2 cellular contexts compared by ENCODE assay signal in the genomic region with DNA sequence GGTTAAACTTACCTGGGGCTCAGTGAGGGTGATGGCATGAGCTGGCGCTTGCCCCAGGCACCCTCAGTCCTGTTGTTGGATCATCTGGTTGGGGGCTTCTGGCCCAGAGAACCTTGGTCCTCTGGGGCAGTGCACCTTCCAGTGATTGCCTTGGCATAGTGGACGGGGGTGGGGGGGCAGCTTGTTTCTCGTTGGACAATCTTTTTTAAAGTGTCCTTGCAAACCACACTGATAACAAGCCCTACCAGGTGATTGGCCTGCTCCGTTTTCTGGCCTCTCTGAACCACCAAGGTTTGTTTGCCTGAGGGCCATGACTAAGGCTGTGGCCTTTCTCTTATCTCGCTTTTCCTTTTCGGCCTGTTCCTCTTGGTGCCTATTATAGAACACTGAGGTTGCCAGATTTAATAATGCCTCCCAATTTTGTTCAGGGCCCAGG.
TF ChIP-seq lines count a peak whose summit lies in the region.
"Not testable (repeated sequence)": the region's sequence is repeated elsewhere in the genome, so short reads cannot be mapped to it uniquely, and the experiment has no call there.

No MANE protein-coding gene starts in this region.

TF ChIP-seq in K562, 482 proteins besides CTCF, POLR2A, EP300 and RAD21:
- TF ChIP-seq ESRRA (IDR thresholded peaks at IDR 0.05; ENCODE audit: borderline replicate concordance, low read depth) (peak; percentile 15; the same call in 1 of the 2 replicates), RCOR1 (IDR thresholded peaks at IDR 0.05; ENCODE audit: borderline replicate concordance in 1 of 2, low read depth in 2 of 2, low read length in 2 of 2) (peak in 1 of 2 experiments; percentile 81; a peak in 2 of 4 replicates), NCOR1 (IDR thresholded peaks at IDR 0.05) (peak; percentile 29; the same call in 1 of the 2 replicates), FOSL1 (tag; conservative IDR thresholded peaks at IDR 0.05) (peak; percentile 65), LCOR (CRISPR knock-in tag; IDR thresholded peaks at IDR 0.05) (0 out of 2 replicates have a peak, but pooled peaks have one; percentile 24), NFE2 (IDR thresholded peaks at IDR 0.05; ENCODE audit: low read depth) (peak; percentile 51; the same call in 1 of the 2 replicates), HDAC1 (IDR thresholded peaks at IDR 0.05) (peak in 1 of 2 experiments; percentile 56; a peak in 1 of 4 replicates), JUND (IDR thresholded peaks at IDR 0.05; ENCODE audit: borderline replicate concordance, low read depth, low read length) (peak; percentile 52; the same call in 1 of the 2 replicates), TAL1 (IDR thresholded peaks at IDR 0.05) (peak; percentile 14; the same call in 1 of the 2 replicates), CBFA2T3 (IDR thresholded peaks at IDR 0.05) (peak; percentile 64), PHF21A (IDR thresholded peaks at IDR 0.05; ENCODE audit: borderline replicate concordance, low read depth) (peak; percentile 96), GATA2 (CRISPR knock-in tag; IDR thresholded peaks at IDR 0.05) (0 out of 2 replicates have a peak, but pooled peaks have one; percentile 31), TCF3 (CRISPR knock-in tag; IDR thresholded peaks at IDR 0.05) (peak; percentile 31; the same call in 1 of the 2 replicates), SMARCE1 (IDR thresholded peaks at IDR 0.05) (0 out of 2 replicates have a peak, but pooled peaks have one; percentile 26), DPF2 (IDR thresholded peaks at IDR 0.05) (0 out of 2 replicates have a peak, but pooled peaks have one; percentile 50), SMARCA4 (IDR thresholded peaks at IDR 0.05) (0 out of 2 replicates have a peak, but pooled peaks have one; percentile 20), SOX6 (IDR thresholded peaks at IDR 0.05) (peak; percentile 27; the same call in 1 of the 2 replicates), CBFA2T2 (conservative IDR thresholded peaks at IDR 0.05) (peak; percentile 48), ZNF740 (CRISPR knock-in tag; IDR thresholded peaks at IDR 0.05) (peak; percentile 56), KDM1A (IDR thresholded peaks at IDR 0.05) (peak; percentile 88), ARID1B (IDR thresholded peaks at IDR 0.05) (peak; percentile 52), HDAC2 (IDR thresholded peaks at IDR 0.05) (peak; percentile 69; the same call in 1 of the 2 replicates)
- TF ChIP-seq JUND (tag; IDR thresholded peaks at IDR 0.05; ENCODE audit: borderline replicate concordance, low read depth, low read length); ZNF740 (tag; IDR thresholded peaks at IDR 0.05): not testable (repeated sequence)
- TF ChIP-seq, protein P1, sequence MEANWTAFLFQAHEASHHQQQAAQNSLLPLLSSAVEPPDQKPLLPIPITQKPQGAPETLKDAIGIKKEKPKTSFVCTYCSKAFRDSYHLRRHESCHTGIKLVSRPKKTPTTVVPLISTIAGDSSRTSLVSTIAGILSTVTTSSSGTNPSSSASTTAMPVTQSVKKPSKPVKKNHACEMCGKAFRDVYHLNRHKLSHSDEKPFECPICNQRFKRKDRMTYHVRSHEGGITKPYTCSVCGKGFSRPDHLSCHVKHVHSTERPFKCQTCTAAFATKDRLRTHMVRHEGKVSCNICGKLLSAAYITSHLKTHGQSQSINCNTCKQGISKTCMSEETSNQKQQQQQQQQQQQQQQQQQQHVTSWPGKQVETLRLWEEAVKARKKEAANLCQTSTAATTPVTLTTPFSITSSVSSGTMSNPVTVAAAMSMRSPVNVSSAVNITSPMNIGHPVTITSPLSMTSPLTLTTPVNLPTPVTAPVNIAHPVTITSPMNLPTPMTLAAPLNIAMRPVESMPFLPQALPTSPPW (CRISPR knock-in tag; IDR thresholded peaks at IDR 0.05), result peak; percentile 39

TF ChIP-seq in HepG2, 621 proteins besides CTCF, POLR2A, EP300 and RAD21:
- TF ChIP-seq PHF21A (CRISPR knock-in tag; IDR thresholded peaks at IDR 0.05) (peak; percentile 72; the same call in 1 of the 2 replicates), SALL2 (CRISPR knock-in tag; IDR thresholded peaks at IDR 0.05) (peak; percentile 38; the same call in 1 of the 2 replicates), ZMYM4 (CRISPR knock-in tag; IDR thresholded peaks at IDR 0.05) (peak; percentile 57; the same call in 1 of the 2 replicates), ZNF740 (CRISPR knock-in tag; IDR thresholded peaks at IDR 0.05) (peak; percentile 81; the same call in 1 of the 2 replicates), SOX6 (CRISPR knock-in tag; IDR thresholded peaks at IDR 0.05) (peak; percentile 42; the same call in 1 of the 2 replicates), ARID5B (CRISPR knock-in tag; IDR thresholded peaks at IDR 0.05) (0 out of 2 replicates have a peak, but pooled peaks have one; percentile 30), FOSL2 (CRISPR knock-in tag; IDR thresholded peaks at IDR 0.05) (peak; percentile 77), NFYB (CRISPR knock-in tag; IDR thresholded peaks at IDR 0.05) (peak; percentile 58; the same call in 1 of the 2 replicates), ZNF644 (CRISPR knock-in tag; IDR thresholded peaks at IDR 0.05; ENCODE audit: low read depth) (peak; percentile 65; the same call in 1 of the 2 replicates), SAP130 (CRISPR knock-in tag; IDR thresholded peaks at IDR 0.05; ENCODE audit: low read depth) (0 out of 2 replicates have a peak, but pooled peaks have one; percentile 12), PAXIP1 (CRISPR knock-in tag; conservative IDR thresholded peaks at IDR 0.05) (peak; percentile 38; the same call in 1 of the 2 replicates), SALL1 (CRISPR knock-in tag; IDR thresholded peaks at IDR 0.05) (0 out of 2 replicates have a peak, but pooled peaks have one; percentile 27), GATAD2A (CRISPR knock-in tag; IDR thresholded peaks at IDR 0.05) (peak; percentile 32; the same call in 1 of the 2 replicates), ELF3 (CRISPR knock-in tag; IDR thresholded peaks at IDR 0.05) (0 out of 2 replicates have a peak, but pooled peaks have one; percentile 17), ZFY (CRISPR knock-in tag; IDR thresholded peaks at IDR 0.05) (0 out of 2 replicates have a peak, but pooled peaks have one; percentile 37), GFI1 (CRISPR knock-in tag; IDR thresholded peaks at IDR 0.05; ENCODE audit: borderline replicate concordance) (0 out of 2 replicates have a peak, but pooled peaks have one; percentile 41), JUNB (CRISPR knock-in tag; IDR thresholded peaks at IDR 0.05; ENCODE audit: borderline replicate concordance) (peak; percentile 33; the same call in 1 of the 2 replicates), POGZ (CRISPR knock-in tag; IDR thresholded peaks at IDR 0.05) (peak; percentile 43; the same call in 1 of the 2 replicates), ZFX (CRISPR knock-in tag; IDR thresholded peaks at IDR 0.05; ENCODE audit: low read depth) (peak; percentile 39; the same call in 1 of the 2 replicates), ZNF687 (CRISPR knock-in tag; IDR thresholded peaks at IDR 0.05) (peak; percentile 19; the same call in 1 of the 2 replicates)
- not testable (repeated sequence) for TF ChIP-seq SOX6 (IDR thresholded peaks at IDR 0.05)
- TF ChIP-seq, protein P2, sequence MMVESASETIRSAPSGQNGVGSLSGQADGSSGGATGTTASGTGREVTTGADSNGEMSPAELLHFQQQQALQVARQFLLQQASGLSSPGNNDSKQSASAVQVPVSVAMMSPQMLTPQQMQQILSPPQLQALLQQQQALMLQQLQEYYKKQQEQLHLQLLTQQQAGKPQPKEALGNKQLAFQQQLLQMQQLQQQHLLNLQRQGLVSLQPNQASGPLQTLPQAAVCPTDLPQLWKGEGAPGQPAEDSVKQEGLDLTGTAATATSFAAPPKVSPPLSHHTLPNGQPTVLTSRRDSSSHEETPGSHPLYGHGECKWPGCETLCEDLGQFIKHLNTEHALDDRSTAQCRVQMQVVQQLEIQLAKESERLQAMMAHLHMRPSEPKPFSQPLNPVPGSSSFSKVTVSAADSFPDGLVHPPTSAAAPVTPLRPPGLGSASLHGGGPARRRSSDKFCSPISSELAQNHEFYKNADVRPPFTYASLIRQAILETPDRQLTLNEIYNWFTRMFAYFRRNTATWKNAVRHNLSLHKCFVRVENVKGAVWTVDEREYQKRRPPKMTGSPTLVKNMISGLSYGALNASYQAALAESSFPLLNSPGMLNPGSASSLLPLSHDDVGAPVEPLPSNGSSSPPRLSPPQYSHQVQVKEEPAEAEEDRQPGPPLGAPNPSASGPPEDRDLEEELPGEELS (CRISPR knock-in tag; IDR thresholded peaks at IDR 0.05), result 0 out of 2 replicates have a peak, but pooled peaks have one; percentile 22
- TF ChIP-seq, protein P3, sequence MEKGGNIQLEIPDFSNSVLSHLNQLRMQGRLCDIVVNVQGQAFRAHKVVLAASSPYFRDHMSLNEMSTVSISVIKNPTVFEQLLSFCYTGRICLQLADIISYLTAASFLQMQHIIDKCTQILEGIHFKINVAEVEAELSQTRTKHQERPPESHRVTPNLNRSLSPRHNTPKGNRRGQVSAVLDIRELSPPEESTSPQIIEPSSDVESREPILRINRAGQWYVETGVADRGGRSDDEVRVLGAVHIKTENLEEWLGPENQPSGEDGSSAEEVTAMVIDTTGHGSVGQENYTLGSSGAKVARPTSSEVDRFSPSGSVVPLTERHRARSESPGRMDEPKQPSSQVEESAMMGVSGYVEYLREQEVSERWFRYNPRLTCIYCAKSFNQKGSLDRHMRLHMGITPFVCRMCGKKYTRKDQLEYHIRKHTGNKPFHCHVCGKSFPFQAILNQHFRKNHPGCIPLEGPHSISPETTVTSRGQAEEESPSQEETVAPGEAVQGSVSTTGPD (CRISPR knock-in tag; IDR thresholded peaks at IDR 0.05), result peak; percentile 54; the same call in 1 of the 2 replicates
